In the genomic region with DNA sequence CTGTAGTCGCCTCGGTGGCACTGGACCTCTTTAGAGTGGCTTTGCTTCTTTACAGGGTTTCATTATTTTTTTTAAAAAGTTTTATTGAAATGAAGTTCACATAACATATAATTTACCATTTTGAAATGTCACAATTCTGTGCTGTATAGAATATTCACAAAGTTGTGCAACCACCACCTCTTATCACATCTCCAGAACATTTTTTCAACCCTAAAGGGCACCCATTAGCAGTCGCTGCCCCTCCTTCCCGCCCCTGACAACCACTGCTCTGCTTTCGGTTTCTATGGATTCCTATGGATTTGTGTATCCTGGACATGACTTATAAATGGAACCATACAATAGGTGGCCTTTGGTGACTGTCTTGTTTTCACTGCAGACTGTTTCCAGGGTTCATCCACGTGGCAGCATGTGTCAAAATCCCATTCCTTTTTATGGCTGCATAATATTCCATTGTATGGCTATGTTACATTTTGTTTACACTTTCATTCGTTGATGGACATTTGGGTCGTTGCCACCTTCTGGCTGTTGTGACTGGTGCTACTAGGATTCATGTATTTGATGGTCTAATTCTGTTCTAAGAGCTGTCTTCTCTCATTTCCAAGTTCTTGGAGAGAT, we compare ENCODE assay signal across 11 cellular contexts. TPM values are rescaled to one million over a fixed set of nuclear protein-coding genes. Genes with fewer than 3 reads are reported as not detected.
"Had no signal": no experiment of that assay in that cellular context is flagged by ENCODE, and none has a peak within 500 bp of the region (broad histone marks: within the 10 kb centered on the region; RNA-seq: fewer than 3 reads in every experiment).

No MANE protein-coding gene starts in this region.

- H3K36me3 ChIP-seq: ovary, thyroid gland, vagina had no signal

- H3K27ac Mint-ChIP-seq: activated CD8-positive, alpha-beta T cell treated with anti-CD3 and anti-CD28 coated beads, Interleukin-2, amount 10 ng/mL, durations not matched to agents 7 days and 5 days; activated naive CD8-positive, alpha-beta T cell; stimulated activated memory B cell treated with anti-CD40 and anti-IgM and Interleukin-4, amounts not matched to agents 10 μg/mL and 1 μg/mL and 100 μg/mL, for 72 hours; T-helper 17 cell had no signal

- DNase-seq: activated CD4-positive, alpha-beta T cell treated with anti-CD3 and anti-CD28 coated beads for 4 hours; activated CD8-positive, alpha-beta T cell treated with anti-CD3 and anti-CD28 coated beads, Interleukin-2, amount 10 ng/mL, durations not matched to agents 7 days and 5 days; activated gamma-delta T cell treated with Interleukin-2 at 50 U/mL for 16 hours; kidney glomerular epithelial cell; ovary; T-helper 17 cell; thyroid gland had no signal

- H3K9me3 ChIP-seq: ovary, thyroid gland, vagina had no signal

- H3K36me3 Mint-ChIP-seq: activated naive CD8-positive, alpha-beta T cell; stimulated activated memory B cell treated with anti-CD40 and anti-IgM and Interleukin-4, amounts not matched to agents 10 μg/mL and 1 μg/mL and 100 μg/mL, for 72 hours had no signal

- H3K27me3 ChIP-seq: ovary, thyroid gland, vagina had no signal

- H3K27ac ChIP-seq: ovary, thyroid gland, vagina had no signal

- H3K4me1 Mint-ChIP-seq: T-helper 17 cell had no signal

- H3K27me3 Mint-ChIP-seq: activated naive CD8-positive, alpha-beta T cell had no signal

- H3K9me3 Mint-ChIP-seq: neural crest cell; stimulated activated memory B cell treated with anti-CD40 and anti-IgM and Interleukin-4, amounts not matched to agents 10 μg/mL and 1 μg/mL and 100 μg/mL, for 72 hours had no signal

- H3K4me3 ChIP-seq: ovary, thyroid gland, vagina had no signal

- H3K4me3 Mint-ChIP-seq: activated CD8-positive, alpha-beta T cell treated with anti-CD3 and anti-CD28 coated beads, Interleukin-2, amount 10 ng/mL, durations not matched to agents 7 days and 5 days; activated naive CD8-positive, alpha-beta T cell; neural crest cell; stimulated activated memory B cell treated with anti-CD40 and anti-IgM and Interleukin-4, amounts not matched to agents 10 μg/mL and 1 μg/mL and 100 μg/mL, for 72 hours; T-helper 17 cell had no signal

RNA-seq across cellular contexts. Expression of gene SH3BP4, which starts 52.6 kb away (rescaled TPM):
- total RNA-seq: activated CD8-positive, alpha-beta T cell treated with anti-CD3 and anti-CD28 coated beads, Interleukin-2, amount 10 ng/mL, durations not matched to agents 7 days and 5 days had no signal
